In genomic region chr5:103587185-103587748, GRCh38 we compare ENCODE assay signal across 7 cellular contexts.
DNase-seq lines count a peak whose midpoint lies in the region; ATAC-seq and TF ChIP-seq lines count a peak whose summit lies in the region.

No MANE protein-coding gene starts in this region.

- POLR2A ChIA-PET in HEK293 (lab: Yijun Ruan, JAX) = no interaction called here

- no peak for ATAC-seq in GM21723 (IDR thresholded peaks at IDR 0.05; ENCODE audit: unreplicated experiment)

- DNase-seq in NCI-H345 treated with DMSO at 0.1 percent for 48 hours (lab: John Stamatoyannopoulos, UW; ENCODE audit: unreplicated experiment) (peak; percentile 57), dedifferentiated amniotic fluid mesenchymal stem cell (ENCODE audit: extremely low spot score) (peak; percentile 80), pons (ENCODE audit: low spot score) (peak; percentile 71), activated gamma-delta T cell (lab: John Stamatoyannopoulos, UW) (no peak)
- no peak for DNase-seq in stimulated activated naive CD4-positive, alpha-beta T cell (lab: John Stamatoyannopoulos, UW)

- H3K4me1 ChIP-seq in HEK293 (ENCODE audit: control insufficient read depth, insufficient read depth, low read length) = no peaks in the 10 kb centered on the region

- CTCF ChIA-PET in HEK293 (lab: Yijun Ruan, JAX) = interaction anchor here (0.6 to 8.8 kb wide), 12 partner anchors 10 to 889 kb away, joined by 3 to 112 read pairs (median 4); no protein-coding TSS in a partner anchor

- H3K4me3 ChIP-seq in HEK293 (ENCODE audit: low read depth, low read length) = no peak overlapping the region

- no peaks in the 10 kb centered on the region for H3K9me3 ChIP-seq in HEK293 (ENCODE audit: control insufficient read depth, insufficient read depth, low read depth, low read length)

- TF ChIP-seq CTCF in HEK293 (tag by site-specific recombination; IDR thresholded peaks at IDR 0.05) = no peak; the same call in 1 of the 2 replicates

- no peaks in the 10 kb centered on the region for H3K36me3 ChIP-seq in HEK293 (ENCODE audit: control insufficient read depth in 2 of 2, insufficient read depth in 1 of 2, low read length in 2 of 2)

- no peak overlapping the region for H3K27ac ChIP-seq in HEK293 (ENCODE audit: extremely low read depth, low read depth, low read length)

TF ChIP-seq in HEK293, 187 proteins besides CTCF, POLR2A, EP300 and RAD21:
- no peak for TF ChIP-seq ZNF555 (tag by site-specific recombination; conservative IDR thresholded peaks at IDR 0.05)
- TF ChIP-seq ZNF664 (tag by site-specific recombination; IDR thresholded peaks at IDR 0.05) = no peak
- TF ChIP-seq GLI2 (tag by site-specific recombination; IDR thresholded peaks at IDR 0.05; ENCODE audit: borderline replicate concordance, low read depth) = no peak
- no peak for TF ChIP-seq ZNF791 (tag by site-specific recombination; IDR thresholded peaks at IDR 0.05)
- TF ChIP-seq ZNF510 (tag by site-specific recombination; IDR thresholded peaks at IDR 0.05; ENCODE audit: insufficient replicate concordance) = no peak
- TF ChIP-seq ZNF600 (tag by site-specific recombination; IDR thresholded peaks at IDR 0.05) = no peak
- TF ChIP-seq ZNF654 (tag by site-specific recombination; IDR thresholded peaks at IDR 0.05; ENCODE audit: low read depth) = peak; percentile 64
- TF ChIP-seq TSHZ1 (tag by site-specific recombination; IDR thresholded peaks at IDR 0.05; ENCODE audit: borderline replicate concordance) = no peak

Comparison
In these comparisons a context has a peak if more than half of its experiments do, and no peak if none do; other contexts are left out.
1. DNase-seq: peak in NCI-H345 treated with DMSO at 0.1 percent for 48 hours (single experiment), dedifferentiated amniotic fluid mesenchymal stem cell (single experiment) and pons (single experiment); none in stimulated activated naive CD4-positive, alpha-beta T cell (0 of 6) and activated gamma-delta T cell (single experiment).